16 cellular contexts compared by ENCODE assay signal in the genomic region with DNA sequence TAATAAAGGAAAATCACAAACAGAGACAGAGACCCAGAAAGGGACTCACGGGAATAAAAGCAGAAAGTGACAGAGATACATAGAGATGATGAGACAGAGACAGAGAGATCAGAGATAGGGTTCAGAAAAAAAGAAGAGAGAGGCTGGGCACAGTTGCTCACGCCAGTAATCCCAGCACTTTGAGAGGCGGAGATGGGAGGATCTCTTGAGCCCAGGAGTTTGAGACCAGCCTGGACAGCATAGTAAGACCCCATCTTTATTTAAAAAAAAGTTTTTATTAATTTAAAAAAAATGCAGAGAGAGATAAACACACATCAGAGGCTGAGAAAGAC. TPM values are rescaled to one million over a fixed set of nuclear protein-coding genes. Genes with fewer than 3 reads are reported as not detected.
A peak's percentile ranks its signal among the peaks of the same experiment; 100 is the strongest.
DNase-seq lines count a peak whose midpoint lies in the region; ATAC-seq and TF ChIP-seq lines count a peak whose summit lies in the region.
"Had no signal": no experiment of that assay in that cellular context is flagged by ENCODE, and none has a peak within 500 bp of the region (broad histone marks: within the 10 kb centered on the region; RNA-seq: fewer than 3 reads in every experiment).

No MANE protein-coding gene starts in this region.

- ATAC-seq in activated CD8-positive, alpha-beta memory T cell treated with anti-CD3 and anti-CD28 coated beads, Interleukin-2, amount 10 ng/mL, durations not matched to agents 7 days and 5 days: no peak
- ATAC-seq in foreskin keratinocyte (no peak), HG02852 (IDR thresholded peaks at IDR 0.05; ENCODE audit: unreplicated experiment) (no peak)
- no peak for ATAC-seq in stimulated activated effector memory CD8-positive, alpha-beta T cell treated with anti-CD3 and anti-CD28 coated beads, Interleukin-12 subunit alpha, Interleukin-12 subunit beta, amount 100 ng/mL, for 72 hours
- ATAC-seq: Panc1 had no signal

- intact Hi-C loops in activated T-helper 1 cell treated with anti-CD3 and anti-CD28 coated beads, Interleukin-12 subunit alpha, Interleukin-12 subunit beta, Interleukin-2, Interleukin-4 antibody, amounts not matched to agents 30 ng/mL and 10 ng/mL and 1 ng/mL, durations not matched to agents 14 hours and 24 hours and 36 hours (cut with micrococcal nuclease): no loop called here

- H3K9me3 Mint-ChIP-seq in activated CD8-positive, alpha-beta memory T cell treated with anti-CD3 and anti-CD28 coated beads, Interleukin-2, amount 10 ng/mL, durations not matched to agents 7 days and 5 days (ENCODE audit: low read depth): no peaks in the 10 kb centered on the region
- H3K9me3 Mint-ChIP-seq in activated T-helper 1 cell treated with anti-CD3 and anti-CD28 coated beads, Interleukin-12 subunit alpha, Interleukin-12 subunit beta, Interleukin-2, Interleukin-4 antibody, amounts not matched to agents 30 ng/mL and 10 ng/mL and 1 ng/mL, durations not matched to agents 14 hours and 24 hours and 36 hours: no peaks in the 10 kb centered on the region
- no peaks in the 10 kb centered on the region for H3K9me3 Mint-ChIP-seq in stimulated activated effector memory CD8-positive, alpha-beta T cell treated with anti-CD3 and anti-CD28 coated beads, Interleukin-12 subunit alpha, Interleukin-12 subunit beta, amount 100 ng/mL, for 72 hours

- H3K4me3 Mint-ChIP-seq in activated CD8-positive, alpha-beta memory T cell treated with anti-CD3 and anti-CD28 coated beads, Interleukin-2, amount 10 ng/mL, durations not matched to agents 7 days and 5 days: no peak overlapping the region
- H3K4me3 Mint-ChIP-seq in activated T-helper 1 cell treated with anti-CD3 and anti-CD28 coated beads, Interleukin-12 subunit alpha, Interleukin-12 subunit beta, Interleukin-2, Interleukin-4 antibody, amounts not matched to agents 30 ng/mL and 10 ng/mL and 1 ng/mL, durations not matched to agents 14 hours and 24 hours and 36 hours: peak overlapping the region; percentile 45
- peak overlapping the region; percentile 87 for H3K4me3 Mint-ChIP-seq in stimulated activated effector memory CD8-positive, alpha-beta T cell treated with anti-CD3 and anti-CD28 coated beads, Interleukin-12 subunit alpha, Interleukin-12 subunit beta, amount 100 ng/mL, for 72 hours

- H3K27me3 ChIP-seq in foreskin keratinocyte: no peaks in the 10 kb centered on the region
- H3K27me3 ChIP-seq: adrenal gland had no signal

- TF ChIP-seq CTCF in foreskin keratinocyte (conservative IDR thresholded peaks at IDR 0.05): no peak

- peaks cover 39% of the 10 kb centered on the region for H3K4me1 ChIP-seq in foreskin keratinocyte

- H3K27ac Mint-ChIP-seq in activated CD8-positive, alpha-beta memory T cell treated with anti-CD3 and anti-CD28 coated beads, Interleukin-2, amount 10 ng/mL, durations not matched to agents 7 days and 5 days: peak overlapping the region; percentile 65
- H3K27ac Mint-ChIP-seq in activated T-helper 1 cell treated with anti-CD3 and anti-CD28 coated beads, Interleukin-12 subunit alpha, Interleukin-12 subunit beta, Interleukin-2, Interleukin-4 antibody, amounts not matched to agents 30 ng/mL and 10 ng/mL and 1 ng/mL, durations not matched to agents 14 hours and 24 hours and 36 hours: peak overlapping the region; percentile 42
- H3K27ac Mint-ChIP-seq in stimulated activated effector memory CD8-positive, alpha-beta T cell treated with anti-CD3 and anti-CD28 coated beads, Interleukin-12 subunit alpha, Interleukin-12 subunit beta, amount 100 ng/mL, for 72 hours: peak overlapping the region; percentile 99

- CTCF ChIA-PET in activated CD8-positive, alpha-beta memory T cell treated with anti-CD3 and anti-CD28 coated beads, Interleukin-2, amount 10 ng/mL, durations not matched to agents 7 days and 5 days (lab: Charles Lee): interaction anchor here (1.1 to 27.8 kb wide), 5 partner anchors 9 to 34 kb away, joined by 3 to 1113 read pairs (median 29); partner anchors contain the start of gene FOSB

- peaks cover 55% of the 10 kb centered on the region for H3K4me1 Mint-ChIP-seq in activated CD8-positive, alpha-beta memory T cell treated with anti-CD3 and anti-CD28 coated beads, Interleukin-2, amount 10 ng/mL, durations not matched to agents 7 days and 5 days
- peaks cover 42% of the 10 kb centered on the region for H3K4me1 Mint-ChIP-seq in activated T-helper 1 cell treated with anti-CD3 and anti-CD28 coated beads, Interleukin-12 subunit alpha, Interleukin-12 subunit beta, Interleukin-2, Interleukin-4 antibody, amounts not matched to agents 30 ng/mL and 10 ng/mL and 1 ng/mL, durations not matched to agents 14 hours and 24 hours and 36 hours (ENCODE audit: low read depth)
- peaks cover 78% of the 10 kb centered on the region for H3K4me1 Mint-ChIP-seq in stimulated activated effector memory CD8-positive, alpha-beta T cell treated with anti-CD3 and anti-CD28 coated beads, Interleukin-12 subunit alpha, Interleukin-12 subunit beta, amount 100 ng/mL, for 72 hours

- H3K36me3 Mint-ChIP-seq in activated CD8-positive, alpha-beta memory T cell treated with anti-CD3 and anti-CD28 coated beads, Interleukin-2, amount 10 ng/mL, durations not matched to agents 7 days and 5 days: peaks cover 2% of the 10 kb centered on the region
- H3K36me3 Mint-ChIP-seq in activated T-helper 1 cell treated with anti-CD3 and anti-CD28 coated beads, Interleukin-12 subunit alpha, Interleukin-12 subunit beta, Interleukin-2, Interleukin-4 antibody, amounts not matched to agents 30 ng/mL and 10 ng/mL and 1 ng/mL, durations not matched to agents 14 hours and 24 hours and 36 hours (ENCODE audit: low read depth): peaks cover 2% of the 10 kb centered on the region
- H3K36me3 Mint-ChIP-seq in stimulated activated effector memory CD8-positive, alpha-beta T cell treated with anti-CD3 and anti-CD28 coated beads, Interleukin-12 subunit alpha, Interleukin-12 subunit beta, amount 100 ng/mL, for 72 hours: peaks cover 46% of the 10 kb centered on the region

- peak overlapping the region; percentile 97 for H3K27ac ChIP-seq in foreskin keratinocyte
- H3K27ac ChIP-seq: adrenal gland had no signal

- no peaks in the 10 kb centered on the region for H3K27me3 Mint-ChIP-seq in activated CD8-positive, alpha-beta memory T cell treated with anti-CD3 and anti-CD28 coated beads, Interleukin-2, amount 10 ng/mL, durations not matched to agents 7 days and 5 days
- H3K27me3 Mint-ChIP-seq in activated T-helper 1 cell treated with anti-CD3 and anti-CD28 coated beads, Interleukin-12 subunit alpha, Interleukin-12 subunit beta, Interleukin-2, Interleukin-4 antibody, amounts not matched to agents 30 ng/mL and 10 ng/mL and 1 ng/mL, durations not matched to agents 14 hours and 24 hours and 36 hours (ENCODE audit: insufficient read depth): peaks cover 4% of the 10 kb centered on the region

- DNase-seq in activated CD8-positive, alpha-beta memory T cell treated with anti-CD3 and anti-CD28 coated beads, Interleukin-2, amount 10 ng/mL, durations not matched to agents 7 days and 5 days: no peak
- no peak for DNase-seq in activated CD8-positive, alpha-beta memory T cell treated with anti-CD3 and anti-CD28 coated beads for 24 hours
- DNase-seq in activated T-helper 1 cell treated with anti-CD3 and anti-CD28 coated beads, Interleukin-12 subunit alpha, Interleukin-12 subunit beta, Interleukin-2, Interleukin-4 antibody, amounts not matched to agents 30 ng/mL and 10 ng/mL and 1 ng/mL, durations not matched to agents 14 hours and 24 hours and 36 hours (ENCODE audit: low spot score): no peak
- DNase-seq in foreskin keratinocyte (no peak), pons (ENCODE audit: low spot score) (no peak)
- no peak for DNase-seq in stimulated activated effector memory CD8-positive, alpha-beta T cell treated with anti-CD3 and anti-CD28 coated beads, Interleukin-12 subunit alpha, Interleukin-12 subunit beta, amount 100 ng/mL, for 72 hours (ENCODE audit: low spot score in 2 of 2)
- no peak for DNase-seq in activated effector memory CD4-positive, alpha-beta T cell treated with anti-CD3 and anti-CD28 coated beads, Interleukin-2, amount 50 U/mL, for 16 hours
- DNase-seq: activated CD4-positive, CD25-positive, alpha-beta regulatory T cell; adrenal gland; erythroblast; kidney glomerular epithelial cell; NCI-H187; NCI-H69; SW 1271 had no signal

RNA-seq across cellular contexts. Expression of gene FOSB, which starts 19.4 kb away (rescaled TPM):
- 10 to 100 TPM in 1 of 2 experiments, 1 to 10 TPM in 1; 5.6 to 98.6 TPM for total RNA-seq in activated CD8-positive, alpha-beta memory T cell treated with anti-CD3 and anti-CD28 coated beads, Interleukin-2, amount 10 ng/mL, durations not matched to agents 7 days and 5 days
- 16.8 and 17.2 TPM in 2 replicates for total RNA-seq in activated T-helper 1 cell treated with anti-CD3 and anti-CD28 coated beads, Interleukin-12 subunit alpha, Interleukin-12 subunit beta, Interleukin-2, Interleukin-4 antibody, amounts not matched to agents 30 ng/mL and 10 ng/mL and 1 ng/mL, durations not matched to agents 14 hours and 24 hours and 36 hours
- 1.7 and 2.7 TPM in 2 replicates for total RNA-seq in foreskin keratinocyte
- 0.68 and 1.0 TPM in 2 replicates for polyA plus RNA-seq in foreskin keratinocyte

RNA-seq across cellular contexts. Expression of gene ERCC1, which starts 24.7 kb away (rescaled TPM):
- 10 to 100 TPM; 62.5 to 73.4 TPM for total RNA-seq in activated CD8-positive, alpha-beta memory T cell treated with anti-CD3 and anti-CD28 coated beads, Interleukin-2, amount 10 ng/mL, durations not matched to agents 7 days and 5 days
- 143 and 152 TPM in 2 replicates for total RNA-seq in activated T-helper 1 cell treated with anti-CD3 and anti-CD28 coated beads, Interleukin-12 subunit alpha, Interleukin-12 subunit beta, Interleukin-2, Interleukin-4 antibody, amounts not matched to agents 30 ng/mL and 10 ng/mL and 1 ng/mL, durations not matched to agents 14 hours and 24 hours and 36 hours
- total RNA-seq in foreskin keratinocyte: 271 TPM in 2 replicates
- polyA plus RNA-seq in foreskin keratinocyte: 359 and 380 TPM in 2 replicates

RNA-seq across cellular contexts. Expression of gene POLR1G, which starts 41.9 kb away (rescaled TPM):
- 10 to 100 TPM in 1 of 2 experiments, 1 to 10 TPM in 1; 8.9 to 12.2 TPM for total RNA-seq in activated CD8-positive, alpha-beta memory T cell treated with anti-CD3 and anti-CD28 coated beads, Interleukin-2, amount 10 ng/mL, durations not matched to agents 7 days and 5 days
- total RNA-seq in activated T-helper 1 cell treated with anti-CD3 and anti-CD28 coated beads, Interleukin-12 subunit alpha, Interleukin-12 subunit beta, Interleukin-2, Interleukin-4 antibody, amounts not matched to agents 30 ng/mL and 10 ng/mL and 1 ng/mL, durations not matched to agents 14 hours and 24 hours and 36 hours: 25.3 and 27.2 TPM in 2 replicates
- total RNA-seq in foreskin keratinocyte: 29.0 and 38.5 TPM in 2 replicates
- 18.3 and 25.4 TPM in 2 replicates for polyA plus RNA-seq in foreskin keratinocyte

RNA-seq across cellular contexts. Expression of gene PPP1R13L, which starts 43.5 kb away (rescaled TPM):
- 10 to 100 TPM in 1 of 2 experiments, 1 to 10 TPM in 1; 6.4 to 11.7 TPM for total RNA-seq in activated CD8-positive, alpha-beta memory T cell treated with anti-CD3 and anti-CD28 coated beads, Interleukin-2, amount 10 ng/mL, durations not matched to agents 7 days and 5 days
- total RNA-seq in activated T-helper 1 cell treated with anti-CD3 and anti-CD28 coated beads, Interleukin-12 subunit alpha, Interleukin-12 subunit beta, Interleukin-2, Interleukin-4 antibody, amounts not matched to agents 30 ng/mL and 10 ng/mL and 1 ng/mL, durations not matched to agents 14 hours and 24 hours and 36 hours: 8.5 and 8.9 TPM in 2 replicates
- total RNA-seq in foreskin keratinocyte: 122 and 144 TPM in 2 replicates
- 182 and 227 TPM in 2 replicates for polyA plus RNA-seq in foreskin keratinocyte

RNA-seq across cellular contexts. Expression of gene RTN2, which starts 48.5 kb away (rescaled TPM):
- 1 to 10 TPM; 3.1 to 4.3 TPM for total RNA-seq in activated CD8-positive, alpha-beta memory T cell treated with anti-CD3 and anti-CD28 coated beads, Interleukin-2, amount 10 ng/mL, durations not matched to agents 7 days and 5 days
- 3.0 and 4.1 TPM in 2 replicates for total RNA-seq in activated T-helper 1 cell treated with anti-CD3 and anti-CD28 coated beads, Interleukin-12 subunit alpha, Interleukin-12 subunit beta, Interleukin-2, Interleukin-4 antibody, amounts not matched to agents 30 ng/mL and 10 ng/mL and 1 ng/mL, durations not matched to agents 14 hours and 24 hours and 36 hours
- total RNA-seq in foreskin keratinocyte: 11.7 and 12.0 TPM in 2 replicates
- 16.6 and 17.7 TPM in 2 replicates for polyA plus RNA-seq in foreskin keratinocyte

Comparison
In these comparisons a context has a peak if more than half of its experiments do, and no peak if none do; other contexts are left out.
1. H3K27ac Mint-ChIP-seq: peak in every context shown above with its lines; median percentile 99 in stimulated activated effector memory CD8-positive, alpha-beta T cell treated with anti-CD3 and anti-CD28 coated beads, Interleukin-12 subunit alpha, Interleukin-12 subunit beta, amount 100 ng/mL, for 72 hours; 65 in activated CD8-positive, alpha-beta memory T cell treated with anti-CD3 and anti-CD28 coated beads, Interleukin-2, amount 10 ng/mL, durations not matched to agents 7 days and 5 days; 42 in activated T-helper 1 cell treated with anti-CD3 and anti-CD28 coated beads, Interleukin-12 subunit alpha, Interleukin-12 subunit beta, Interleukin-2, Interleukin-4 antibody, amounts not matched to agents 30 ng/mL and 10 ng/mL and 1 ng/mL, durations not matched to agents 14 hours and 24 hours and 36 hours.